16 cellular contexts compared by ENCODE assay signal in genomic region chr2:230913812-230914211, GRCh38. TPM values are rescaled to one million over a fixed set of nuclear protein-coding genes. Genes with fewer than 3 reads are reported as not detected.
DNase-seq lines count a peak whose midpoint lies in the region; ATAC-seq, FAIRE-seq and TF ChIP-seq lines count a peak whose summit lies in the region.
"Had no signal": no experiment of that assay in that cellular context is flagged by ENCODE, and none has a peak within 500 bp of the region (broad histone marks: within the 10 kb centered on the region; RNA-seq: fewer than 3 reads in every experiment).

No MANE protein-coding gene starts in this region.

- no peaks in the 10 kb centered on the region for H3K36me3 ChIP-seq in HepG2 (replicated peaks in 1 of 2; ENCODE audit: control insufficient read depth in 1 of 2, insufficient read depth in 2 of 2, low read length in 2 of 2)
- H3K36me3 ChIP-seq: heart left ventricle, SJSA1, thoracic aorta had no signal

- no peaks in the 10 kb centered on the region for H3K36me3 Mint-ChIP-seq in nephron progenitor cell (ENCODE audit: low read depth)

- H3K4me1 Mint-ChIP-seq in nephron progenitor cell, result peaks cover 54% of the 10 kb centered on the region

- H3K4me3 Mint-ChIP-seq in nephron progenitor cell, result no peak overlapping the region

- FAIRE-seq in GM12891 (lab: Jason Lieb, UNC) (peak; percentile 87), HepG2 (lab: Jason Lieb, UNC) (peak; percentile 23)
- FAIRE-seq: colon had no signal

- ATAC-seq in HepG2 (no peak; the same call in 2 of the 3 replicates), HG03039 (IDR thresholded peaks at IDR 0.05; ENCODE audit: unreplicated experiment) (no peak), GM18867 (IDR thresholded peaks at IDR 0.05; ENCODE audit: unreplicated experiment) (no peak)

- H3K79me2 ChIP-seq in HepG2 (ENCODE audit: insufficient read depth, low read length), result no peaks in the 10 kb centered on the region

- BruUV-seq in HepG2 (replicated peaks; lab: Mats Ljungman, UMichigan), result no TSS peak

- TF ChIP-seq POLR2A in GM12891 (IDR thresholded peaks at IDR 0.05; ENCODE audit: low read depth, low read length) (no peak), HepG2 (IDR thresholded peaks at IDR 0.05; ENCODE audit: insufficient read depth in 1 of 2, low read depth in 2 of 2, low read length in 2 of 2) (no peak)

- POLR2A ChIA-PET in HepG2 (lab: Yijun Ruan, JAX), result no interaction called here

- H3K4me3 ChIP-seq in HepG2 (replicated peaks in 1 of 3; ENCODE audit: insufficient read depth in 1 of 3, low read depth in 2 of 3, low read length in 3 of 3), result no peak overlapping the region
- H3K4me3 ChIP-seq: heart left ventricle, SJSA1, thoracic aorta had no signal

- intact Hi-C loops in HepG2 (cut with micrococcal nuclease; ENCODE audit: unreplicated experiment), result no loop called here

- DNase-seq in AML-193 (lab: John Stamatoyannopoulos, UW), result peak; percentile 57 to 67
- DNase-seq in GM12891 (ENCODE audit: insufficient read length, low spot score), result no peak
- peak; percentile 79 for DNase-seq in SKM-1 (lab: John Stamatoyannopoulos, UW; ENCODE audit: unreplicated experiment)
- DNase-seq in HepG2 (ENCODE audit: low spot score), result no peak
- DNase-seq in nephron progenitor cell, result no peak
- DNase-seq in NCI-H2171 (lab: John Stamatoyannopoulos, UW), result no peak
- DNase-seq: erythroblast, NCI-H1092 had no signal

- no peaks in the 10 kb centered on the region for H3K4me1 ChIP-seq in HepG2 (ENCODE audit: insufficient read depth, low read length)

- no peaks in the 10 kb centered on the region for H3K9me3 ChIP-seq in HepG2 (ENCODE audit: low read length)
- H3K9me3 ChIP-seq: heart left ventricle, SJSA1, thoracic aorta had no signal

- in situ Hi-C loops in HepG2 (cut with HindIII; ENCODE audit: extremely low pct_ligation_motif_present, low pct_unique_long_range_greater_than_20kb), result no loop called here

- H3K4me2 ChIP-seq in HepG2 (ENCODE audit: low read depth, low read length), result no peak overlapping the region

- H4K20me1 ChIP-seq in HepG2 (ENCODE audit: insufficient read depth, low read length), result no peaks in the 10 kb centered on the region

- no peak overlapping the region for H3K9ac ChIP-seq in HepG2 (ENCODE audit: insufficient read depth, low read depth, low read length)

- no peak overlapping the region for H2AFZ ChIP-seq in HepG2 (ENCODE audit: low read length)

- WGBS in HepG2 (ENCODE audit: low lambda C conversion rate), result 3% methylated on average over 5 of the region's 5 CpGs

- no peak for TF ChIP-seq RAD21 in HepG2 (CRISPR knock-in tag; IDR thresholded peaks at IDR 0.05)

- TF ChIP-seq EP300 in HepG2 (IDR thresholded peaks at IDR 0.05; ENCODE audit: low read depth in 2 of 2, low read length in 2 of 2), result no peak
- no peak for TF ChIP-seq EP300 in HepG2 (CRISPR knock-in tag; IDR thresholded peaks at IDR 0.05; ENCODE audit: borderline replicate concordance)

- H3K27ac ChIP-seq in HepG2 (ENCODE audit: extremely low read length, insufficient read depth, low read length), result no peak overlapping the region
- H3K27ac ChIP-seq: SJSA1, thoracic aorta had no signal

- no peak overlapping the region for H3K27ac Mint-ChIP-seq in nephron progenitor cell

- H3K27me3 ChIP-seq in HepG2 (ENCODE audit: control insufficient read depth in 1 of 2, insufficient read depth in 2 of 2, low read length in 2 of 2), result peaks cover 7 to 41% of the 10 kb centered on the region in 2 experiments; a peak in 3 of 5 replicates
- H3K27me3 ChIP-seq: SJSA1 had no signal

- H3K27me3 Mint-ChIP-seq in nephron progenitor cell (ENCODE audit: low read depth, poor library complexity), result peaks cover 4% of the 10 kb centered on the region

- TF ChIP-seq CTCF in HepG2 (CRISPR knock-in tag; IDR thresholded peaks at IDR 0.05), result no peak
- no peak for TF ChIP-seq CTCF in nephron progenitor cell (IDR thresholded peaks at IDR 0.05)

- no peaks in the 10 kb centered on the region for H3K9me3 Mint-ChIP-seq in nephron progenitor cell

- CTCF ChIA-PET in HepG2 (lab: Yijun Ruan, JAX; ENCODE audit: low intra/inter-chr PET ratio, low total read pairs), result interaction anchor here (1.5 kb wide), 1 partner anchor 66 kb away, joined by 7 read pairs; no protein-coding TSS in a partner anchor

TF ChIP-seq in GM12891, 5 proteins besides CTCF, POLR2A, EP300 and RAD21:
- no peak for TF ChIP-seq TAF1 (IDR thresholded peaks at IDR 0.05; ENCODE audit: low read depth, low read length)
- TF ChIP-seq POU2F2 (IDR thresholded peaks at IDR 0.05; ENCODE audit: low read depth, low read length), result no peak
- no peak for TF ChIP-seq POLR2AphosphoS5 (IDR thresholded peaks at IDR 0.05; ENCODE audit: low read depth, low read length)
- TF ChIP-seq SPI1 (IDR thresholded peaks at IDR 0.05; ENCODE audit: low read depth, low read length), result peak; percentile 70
- TF ChIP-seq PAX5 (IDR thresholded peaks at IDR 0.05; ENCODE audit: insufficient read depth, low read length, severe bottlenecking), result no peak

TF ChIP-seq in HepG2, 621 proteins besides CTCF, POLR2A, EP300 and RAD21:
- TF ChIP-seq RFX5 (IDR thresholded peaks at IDR 0.05; ENCODE audit: low read depth, low read length) (peak; percentile 93), MEIS2 (CRISPR knock-in tag; IDR thresholded peaks at IDR 0.05) (no peak), CEBPB (IDR thresholded peaks at IDR 0.05; ENCODE audit: borderline replicate concordance, low read depth, low read length) (peak; percentile 0; the same call in 1 of the 2 replicates)

RNA-seq across cellular contexts. Expression of gene GPR55, which starts 11.2 kb away (rescaled TPM):
- polyA plus RNA-seq in GM12891 (2012; ENCODE audit: low read depth, missing spikeins), result 20.8 TPM
- total RNA-seq in HepG2 (2016; rRNA removed; fragmentation: Illumina TruSeq; extraction: Trizol), result not detected in 2 replicates
- total RNA-seq in HepG2 (2016; cell fraction: cytosol; rRNA removed; fragmentation: Illumina TruSeq; extraction: Trizol; ENCODE audit: low read depth), result not detected in 2 replicates
- 0.04 TPM in 1 of 2 replicates, not detected in the other for total RNA-seq in HepG2 (2016; cell fraction: insoluble cytoplasmic fraction; rRNA removed; fragmentation: Illumina TruSeq; extraction: Trizol)
- total RNA-seq in HepG2 (2016; cell fraction: membrane; rRNA removed; fragmentation: Illumina TruSeq; extraction: Trizol), result not detected in 2 replicates
- not detected in 2 replicates for total RNA-seq in HepG2 (2016; cell fraction: nucleus; rRNA removed; fragmentation: Illumina TruSeq; extraction: Trizol)
- not detected in 2 replicates for polyA plus RNA-seq in HepG2 (2011; rRNA removed)
- polyA plus RNA-seq in HepG2 (2011; cell fraction: cytosol; rRNA removed), result 0.04 TPM in 1 of 2 replicates, not detected in the other
- 0.05 and 0.06 TPM in 2 replicates for polyA plus RNA-seq in HepG2 (2011; cell fraction: nucleus; rRNA removed)
- not detected in 2 replicates for polyA plus RNA-seq in HepG2 (2012)
- polyA plus RNA-seq in HepG2 (2016; cell fraction: cytosol; fragmentation: Illumina TruSeq; extraction: Trizol; ENCODE audit: low read depth), result not detected in 2 replicates
- polyA plus RNA-seq in HepG2 (2016; cell fraction: insoluble cytoplasmic fraction; fragmentation: Illumina TruSeq; extraction: Trizol; ENCODE audit: low read depth), result not detected in 2 replicates
- not detected in 2 replicates for polyA plus RNA-seq in HepG2 (2016; cell fraction: membrane; fragmentation: Illumina TruSeq; extraction: Trizol; ENCODE audit: low read depth)
- 0.18 TPM in 1 of 2 replicates, not detected in the other for polyA plus RNA-seq in HepG2 (2016; cell fraction: nucleus; fragmentation: Illumina TruSeq; extraction: Trizol; ENCODE audit: insufficient read depth, low read depth)
- 0.09 and 0.14 TPM in 2 replicates for polyA minus RNA-seq in HepG2 (2011; rRNA and poly(A)+ RNA removed; ENCODE audit: low replicate concordance)
- polyA minus RNA-seq in HepG2 (2011; cell fraction: cytosol; rRNA and poly(A)+ RNA removed), result not detected in 2 replicates
- polyA minus RNA-seq in HepG2 (2011; cell fraction: nucleus; rRNA and poly(A)+ RNA removed), result not detected in 2 replicates
- total RNA-seq: Daoy, thoracic aorta had no signal
- polyA plus RNA-seq: BJ had no signal

RNA-seq across cellular contexts. Expression of gene ITM2C, which starts 49.1 kb away (rescaled TPM):
- polyA plus RNA-seq in GM12891 (2012; ENCODE audit: low read depth, missing spikeins), result 117 TPM
- total RNA-seq in HepG2 (2016; rRNA removed; fragmentation: Illumina TruSeq; extraction: Trizol), result 40.7 and 70.5 TPM in 2 replicates
- total RNA-seq in HepG2 (2016; cell fraction: cytosol; rRNA removed; fragmentation: Illumina TruSeq; extraction: Trizol; ENCODE audit: low read depth), result 13.6 and 14.1 TPM in 2 replicates
- 40.7 and 74.0 TPM in 2 replicates for total RNA-seq in HepG2 (2016; cell fraction: insoluble cytoplasmic fraction; rRNA removed; fragmentation: Illumina TruSeq; extraction: Trizol)
- total RNA-seq in HepG2 (2016; cell fraction: membrane; rRNA removed; fragmentation: Illumina TruSeq; extraction: Trizol), result 30.7 and 33.5 TPM in 2 replicates
- total RNA-seq in HepG2 (2016; cell fraction: nucleus; rRNA removed; fragmentation: Illumina TruSeq; extraction: Trizol), result 49.2 and 56.2 TPM in 2 replicates
- polyA plus RNA-seq in HepG2 (2011; rRNA removed), result 270 and 321 TPM in 2 replicates
- polyA plus RNA-seq in HepG2 (2011; cell fraction: cytosol; rRNA removed), result 356 TPM in 2 replicates
- polyA plus RNA-seq in HepG2 (2011; cell fraction: nucleus; rRNA removed), result 111 and 119 TPM in 2 replicates
- 124 and 196 TPM in 2 replicates for polyA plus RNA-seq in HepG2 (2012)
- polyA plus RNA-seq in HepG2 (2016; cell fraction: cytosol; fragmentation: Illumina TruSeq; extraction: Trizol; ENCODE audit: low read depth), result 18.9 and 24.2 TPM in 2 replicates
- polyA plus RNA-seq in HepG2 (2016; cell fraction: insoluble cytoplasmic fraction; fragmentation: Illumina TruSeq; extraction: Trizol; ENCODE audit: low read depth), result 53.1 and 56.4 TPM in 2 replicates
- 32.9 and 35.3 TPM in 2 replicates for polyA plus RNA-seq in HepG2 (2016; cell fraction: membrane; fragmentation: Illumina TruSeq; extraction: Trizol; ENCODE audit: low read depth)
- 111 and 121 TPM in 2 replicates for polyA plus RNA-seq in HepG2 (2016; cell fraction: nucleus; fragmentation: Illumina TruSeq; extraction: Trizol; ENCODE audit: insufficient read depth, low read depth)
- 108 and 408 TPM in 2 replicates for polyA minus RNA-seq in HepG2 (2011; rRNA and poly(A)+ RNA removed; ENCODE audit: low replicate concordance)
- 84.7 and 140 TPM in 2 replicates for polyA minus RNA-seq in HepG2 (2011; cell fraction: cytosol; rRNA and poly(A)+ RNA removed)
- polyA minus RNA-seq in HepG2 (2011; cell fraction: nucleus; rRNA and poly(A)+ RNA removed), result 20.1 and 24.2 TPM in 2 replicates

Comparison
In these comparisons a context has a peak if more than half of its experiments do, and no peak if none do; other contexts are left out.
1. DNase-seq: peak in AML-193 (2 of 2) and SKM-1 (single experiment); none in GM12891 (single experiment), HepG2 (single experiment), nephron progenitor cell (single experiment) and NCI-H2171 (single experiment).